Comparison of ENCODE assay signal across 1 cellular context in the genomic region with DNA sequence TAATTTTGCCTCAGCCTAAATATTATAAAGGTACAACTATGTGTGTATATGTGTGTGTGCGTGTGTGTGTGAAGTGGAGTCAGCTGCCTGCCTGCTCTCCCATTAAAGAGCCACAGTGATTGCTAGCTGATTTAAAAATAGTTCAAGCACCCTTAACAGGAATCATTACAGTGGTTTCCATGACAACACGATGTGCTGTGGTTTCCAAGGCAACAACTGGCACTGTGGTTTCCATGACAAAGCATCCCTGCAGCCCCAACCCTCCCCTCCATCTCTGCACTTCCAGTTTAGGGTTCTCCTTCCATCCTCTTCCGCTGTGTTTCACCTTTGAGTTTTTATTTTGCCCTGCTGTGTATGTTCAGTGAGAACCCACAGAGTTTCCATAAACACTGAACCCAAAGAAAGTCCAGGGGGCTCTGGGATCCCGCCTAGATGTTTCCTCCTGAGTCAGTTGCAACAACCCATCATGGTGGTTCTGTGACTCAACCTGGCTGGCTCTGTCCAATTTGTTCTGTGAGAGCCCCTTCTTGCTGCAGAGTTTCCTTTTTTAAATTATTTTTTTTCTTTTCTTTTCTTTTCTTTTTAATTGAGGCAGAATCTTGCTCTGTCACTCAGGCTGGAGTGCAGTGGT.
TF ChIP-seq lines count a peak whose summit lies in the region.

No MANE protein-coding gene starts in this region.

TF ChIP-seq in HepG2, 621 proteins besides CTCF, POLR2A, EP300 and RAD21:
- TF ChIP-seq, protein P1, sequence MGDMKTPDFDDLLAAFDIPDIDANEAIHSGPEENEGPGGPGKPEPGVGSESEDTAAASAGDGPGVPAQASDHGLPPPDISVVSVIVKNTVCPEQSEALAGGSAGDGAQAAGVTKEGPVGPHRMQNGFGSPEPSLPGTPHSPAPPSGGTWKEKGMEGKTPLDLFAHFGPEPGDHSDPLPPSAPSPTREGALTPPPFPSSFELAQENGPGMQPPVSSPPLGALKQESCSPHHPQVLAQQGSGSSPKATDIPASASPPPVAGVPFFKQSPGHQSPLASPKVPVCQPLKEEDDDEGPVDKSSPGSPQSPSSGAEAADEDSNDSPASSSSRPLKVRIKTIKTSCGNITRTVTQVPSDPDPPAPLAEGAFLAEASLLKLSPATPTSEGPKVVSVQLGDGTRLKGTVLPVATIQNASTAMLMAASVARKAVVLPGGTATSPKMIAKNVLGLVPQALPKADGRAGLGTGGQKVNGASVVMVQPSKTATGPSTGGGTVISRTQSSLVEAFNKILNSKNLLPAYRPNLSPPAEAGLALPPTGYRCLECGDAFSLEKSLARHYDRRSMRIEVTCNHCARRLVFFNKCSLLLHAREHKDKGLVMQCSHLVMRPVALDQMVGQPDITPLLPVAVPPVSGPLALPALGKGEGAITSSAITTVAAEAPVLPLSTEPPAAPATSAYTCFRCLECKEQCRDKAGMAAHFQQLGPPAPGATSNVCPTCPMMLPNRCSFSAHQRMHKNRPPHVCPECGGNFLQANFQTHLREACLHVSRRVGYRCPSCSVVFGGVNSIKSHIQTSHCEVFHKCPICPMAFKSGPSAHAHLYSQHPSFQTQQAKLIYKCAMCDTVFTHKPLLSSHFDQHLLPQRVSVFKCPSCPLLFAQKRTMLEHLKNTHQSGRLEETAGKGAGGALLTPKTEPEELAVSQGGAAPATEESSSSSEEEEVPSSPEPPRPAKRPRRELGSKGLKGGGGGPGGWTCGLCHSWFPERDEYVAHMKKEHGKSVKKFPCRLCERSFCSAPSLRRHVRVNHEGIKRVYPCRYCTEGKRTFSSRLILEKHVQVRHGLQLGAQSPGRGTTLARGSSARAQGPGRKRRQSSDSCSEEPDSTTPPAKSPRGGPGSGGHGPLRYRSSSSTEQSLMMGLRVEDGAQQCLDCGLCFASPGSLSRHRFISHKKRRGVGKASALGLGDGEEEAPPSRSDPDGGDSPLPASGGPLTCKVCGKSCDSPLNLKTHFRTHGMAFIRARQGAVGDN (CRISPR knock-in tag; IDR thresholded peaks at IDR 0.05), result no peak
- peak; percentile 45; the same call in 1 of the 2 replicates for TF ChIP-seq RFX1 (IDR thresholded peaks at IDR 0.05)
TF ChIP-seq in HepG2: peak in this region for 1.
